In genomic region chr7:11203224-11203623, GRCh38 we compare ENCODE assay signal across 26 cellular contexts.
"Had no signal": no experiment of that assay in that cellular context is flagged by ENCODE, and none has a peak within 500 bp of the region (broad histone marks: within the 10 kb centered on the region; RNA-seq: fewer than 3 reads in every experiment).

No MANE protein-coding gene starts in this region.

- ATAC-seq: gastrocnemius medialis; left lung; natural killer cell treated with Interleukin-12 subunit alpha and Interleukin-12 subunit beta and Interleukin-15 and Interleukin-18, amount 100 ng/mL, for 72 hours; stimulated activated memory B cell treated with anti-CD40 and anti-IgM and Interleukin-4, amounts not matched to agents 10 μg/mL and 1 μg/mL and 100 μg/mL, for 72 hours; stimulated activated naive CD8-positive, alpha-beta T cell treated with anti-CD3 and anti-CD28 coated beads, Interleukin-15, Interleukin-2, amounts not matched to agents 100 U/mL and 50 U/mL, for 24 hours had no signal

- H2AFZ ChIP-seq: neural progenitor cell, parathyroid adenoma had no signal

- H3K27me3 Mint-ChIP-seq: naive B cell; stimulated activated memory B cell treated with anti-CD40 and anti-IgM and Interleukin-4, amounts not matched to agents 10 μg/mL and 1 μg/mL and 100 μg/mL, for 72 hours had no signal

- H3K4me2 ChIP-seq: neural progenitor cell had no signal

- H3K36me3 Mint-ChIP-seq: naive B cell; natural killer cell treated with Interleukin-12 subunit alpha and Interleukin-12 subunit beta and Interleukin-15 and Interleukin-18, amount 100 ng/mL, for 72 hours; neural progenitor cell; stimulated activated memory B cell treated with anti-CD40 and anti-IgM and Interleukin-4, amounts not matched to agents 10 μg/mL and 1 μg/mL and 100 μg/mL, for 72 hours had no signal

- H3K27ac ChIP-seq: dorsolateral prefrontal cortex, gastrocnemius medialis, left lung, neural progenitor cell, parathyroid adenoma, prostate gland, sigmoid colon, skin epidermis, spleen, testis, tibial artery, upper lobe of left lung, uterus had no signal

- H3K4me1 ChIP-seq: gastrocnemius medialis, left lung, neural progenitor cell, prostate gland, spleen, testis, tibial artery, uterus had no signal

- H3K27me3 ChIP-seq: dorsolateral prefrontal cortex, gastrocnemius medialis, left lung, neural progenitor cell, sigmoid colon, spleen, testis, tibial artery, upper lobe of left lung, uterus had no signal

- DNase-seq: central memory CD4-positive, alpha-beta T cell; dorsolateral prefrontal cortex; effector CD4-positive, alpha-beta T cell; foreskin fibroblast; gastrocnemius medialis; kidney; left lung; mesendoderm; midbrain; naive B cell; sigmoid colon; spleen; stimulated activated CD4-positive, alpha-beta T cell treated with anti-CD3 and anti-CD28 coated beads, Interleukin-4, amount 100 ng/mL, for 4 hours; stimulated activated naive CD8-positive, alpha-beta T cell treated with anti-CD3 and anti-CD28 coated beads, Interleukin-15, Interleukin-2, amounts not matched to agents 100 U/mL and 50 U/mL, for 24 hours; substantia nigra; testis; tibial artery; upper lobe of left lung; uterus had no signal

- H3K9me3 ChIP-seq: gastrocnemius medialis, left lung, prostate gland, sigmoid colon, spleen, testis, tibial artery, upper lobe of left lung, uterus had no signal

- H3K4me1 Mint-ChIP-seq: naive B cell; neural progenitor cell; stimulated activated memory B cell treated with anti-CD40 and anti-IgM and Interleukin-4, amounts not matched to agents 10 μg/mL and 1 μg/mL and 100 μg/mL, for 72 hours had no signal

- H3K4me3 ChIP-seq: dorsolateral prefrontal cortex, gastrocnemius medialis, left lung, lung, neural progenitor cell, prostate gland, sigmoid colon, skin epidermis, spleen, testis, tibial artery, upper lobe of left lung, uterus had no signal

- H3K79me2 ChIP-seq: parathyroid adenoma had no signal

- H3K4me3 Mint-ChIP-seq: naive B cell; natural killer cell treated with Interleukin-12 subunit alpha and Interleukin-12 subunit beta and Interleukin-15 and Interleukin-18, amount 100 ng/mL, for 72 hours; neural progenitor cell; stimulated activated memory B cell treated with anti-CD40 and anti-IgM and Interleukin-4, amounts not matched to agents 10 μg/mL and 1 μg/mL and 100 μg/mL, for 72 hours had no signal

- H3K9ac ChIP-seq: neural progenitor cell, parathyroid adenoma had no signal

- H3K9me3 Mint-ChIP-seq: natural killer cell treated with Interleukin-12 subunit alpha and Interleukin-12 subunit beta and Interleukin-15 and Interleukin-18, amount 100 ng/mL, for 72 hours; neural progenitor cell had no signal

- H3K36me3 ChIP-seq: gastrocnemius medialis, left lung, neural progenitor cell, prostate gland, sigmoid colon, spleen, tibial artery, upper lobe of left lung, uterus had no signal

- H3K27ac Mint-ChIP-seq: natural killer cell treated with Interleukin-12 subunit alpha and Interleukin-12 subunit beta and Interleukin-15 and Interleukin-18, amount 100 ng/mL, for 72 hours; neural progenitor cell; stimulated activated memory B cell treated with anti-CD40 and anti-IgM and Interleukin-4, amounts not matched to agents 10 μg/mL and 1 μg/mL and 100 μg/mL, for 72 hours had no signal
